Comparison of ENCODE assay signal across 1 cellular context in genomic region chr11:779120-779954, GRCh38.
TF ChIP-seq lines count a peak whose summit lies in the region.

No MANE protein-coding gene starts in this region.

TF ChIP-seq in IMR-90, 13 proteins besides CTCF, POLR2A, EP300 and RAD21:
- TF ChIP-seq SMC3 (IDR thresholded peaks at IDR 0.05; ENCODE audit: low read depth, low read length): no peak
- TF ChIP-seq CHD1 (IDR thresholded peaks at IDR 0.05; ENCODE audit: low read depth, low read length): no peak
- TF ChIP-seq FOS (IDR thresholded peaks at IDR 0.05; ENCODE audit: low read depth, low read length): no peak
- TF ChIP-seq MXI1 (IDR thresholded peaks at IDR 0.05; ENCODE audit: borderline replicate concordance, low read depth, low read length): no peak
- TF ChIP-seq RCOR1 (IDR thresholded peaks at IDR 0.05; ENCODE audit: insufficient replicate concordance, low read length): no peak
- no peak for TF ChIP-seq MAZ (IDR thresholded peaks at IDR 0.05; ENCODE audit: borderline replicate concordance, low read depth, low read length)
- no peak for TF ChIP-seq USF2 (IDR thresholded peaks at IDR 0.05; ENCODE audit: low read depth, low read length)
- no peak for TF ChIP-seq NFE2L2 (IDR thresholded peaks at IDR 0.05; ENCODE audit: low read depth, low read length)
- TF ChIP-seq BHLHE40 (IDR thresholded peaks at IDR 0.05; ENCODE audit: low read depth, low read length): no peak
